ENCODE assay signal across 23 cellular contexts in genomic region chr2:102096103-102096502, GRCh38.
"Had no signal": no experiment of that assay in that cellular context is flagged by ENCODE, and none has a peak within 500 bp of the region (broad histone marks: within the 10 kb centered on the region; RNA-seq: fewer than 3 reads in every experiment).

No MANE protein-coding gene starts in this region.

- FAIRE-seq: islet of Langerhans had no signal

- H3K4me1 ChIP-seq: left ventricle myocardium inferior, neural progenitor cell, thyroid gland had no signal

- H3K27me3 ChIP-seq: esophagus squamous epithelium, neural progenitor cell, pancreas, suprapubic skin, thyroid gland, vagina had no signal

- H2AFZ ChIP-seq: neural progenitor cell had no signal

- DNase-seq: effector memory CD4-positive, alpha-beta T cell; esophagus squamous epithelium; foreskin melanocyte; head of caudate nucleus; hippocampal formation; kidney glomerular epithelial cell; left ventricle myocardium inferior; mesenchymal stem cell; midbrain; nucleus accumbens; pancreas; right cardiac atrium; stimulated activated CD4-positive, alpha-beta T cell treated with anti-CD3 and anti-CD28 coated beads, Interleukin-4, amount 100 ng/mL, for 1 hour; stimulated activated CD8-positive, alpha-beta memory T cell treated with anti-CD3 and anti-CD28 coated beads, Interleukin-4, amount 100 ng/mL, for 48 hours; stimulated activated naive CD8-positive, alpha-beta T cell treated with anti-CD3 and anti-CD28 coated beads, Interleukin-15, Interleukin-2, amounts not matched to agents 100 U/mL and 50 U/mL, for 24 hours; thyroid gland had no signal

- H3K27ac ChIP-seq: esophagus squamous epithelium, left ventricle myocardium inferior, neural progenitor cell, suprapubic skin, thyroid gland, vagina had no signal

- ATAC-seq: natural killer cell treated with Interleukin-12 subunit alpha and Interleukin-12 subunit beta and Interleukin-15 and Interleukin-18, amount 100 ng/mL, for 72 hours; pancreas; right cardiac atrium; stimulated activated effector memory CD8-positive, alpha-beta T cell treated with anti-CD3 and anti-CD28 coated beads, Interleukin-12 subunit alpha, Interleukin-12 subunit beta, amount 100 ng/mL, for 72 hours; stimulated activated naive CD8-positive, alpha-beta T cell treated with anti-CD3 and anti-CD28 coated beads, Interleukin-15, Interleukin-2, amounts not matched to agents 100 U/mL and 50 U/mL, for 24 hours had no signal

- H3K4me2 ChIP-seq: neural progenitor cell had no signal

- H3K36me3 ChIP-seq: esophagus squamous epithelium, left ventricle myocardium inferior, neural progenitor cell, pancreas, suprapubic skin, thyroid gland, vagina had no signal

- H3K9ac ChIP-seq: neural progenitor cell had no signal

- H3K4me3 ChIP-seq: esophagus squamous epithelium, left ventricle myocardium inferior, lung, neural progenitor cell, pancreas, suprapubic skin, thyroid gland, vagina had no signal

- H3K9me3 ChIP-seq: esophagus squamous epithelium, pancreas, suprapubic skin, thyroid gland, vagina had no signal
